ENCODE assay signal across 23 cellular contexts in genomic region chr3:118476885-118477618, GRCh38.
"Had no signal": no experiment of that assay in that cellular context is flagged by ENCODE, and none has a peak within 500 bp of the region (broad histone marks: within the 10 kb centered on the region; RNA-seq: fewer than 3 reads in every experiment).

No MANE protein-coding gene starts in this region.

- H3K4me1 ChIP-seq: esophagus muscularis mucosa, left lung, sigmoid colon, testis, uterus had no signal

- H3K4me1 Mint-ChIP-seq: activated CD4-positive, alpha-beta memory T cell treated with anti-CD3 and anti-CD28 coated beads, Interleukin-2, amount 10 ng/mL, durations not matched to agents 7 days and 5 days; activated CD4-positive, alpha-beta T cell treated with anti-CD3 and anti-CD28 coated beads, Interleukin-2, amount 10 ng/mL, durations not matched to agents 24 days and 14 days; activated naive CD8-positive, alpha-beta T cell treated with anti-CD3 and anti-CD28 coated beads, Interleukin-2, amount 50 U/mL, for 24 hours; naive thymus-derived CD4-positive, alpha-beta T cell; neural crest cell; stimulated activated naive B cell treated with anti-CD40 and anti-IgM and Interleukin-4, amounts not matched to agents 10 μg/mL and 1 μg/mL and 100 μg/mL, for 72 hours had no signal

- ATAC-seq: activated naive CD8-positive, alpha-beta T cell treated with anti-CD3 and anti-CD28 coated beads, Interleukin-2, amount 50 U/mL, for 24 hours; left lung; naive thymus-derived CD4-positive, alpha-beta T cell; stimulated activated naive B cell treated with anti-CD40 and anti-IgM and Interleukin-4, amounts not matched to agents 10 μg/mL and 1 μg/mL and 100 μg/mL, for 72 hours had no signal

- H3K4me2 ChIP-seq: smooth muscle cell had no signal

- H3K4me3 ChIP-seq: coronary artery, esophagus muscularis mucosa, left lung, lung, sigmoid colon, smooth muscle cell, testis, uterus had no signal

- H3K9me3 ChIP-seq: esophagus muscularis mucosa, sigmoid colon, testis, uterus had no signal

- H3K36me3 ChIP-seq: esophagus muscularis mucosa, left lung, sigmoid colon, uterus had no signal

- DNase-seq: activated CD4-positive, alpha-beta memory T cell treated with anti-CD3 and anti-CD28 coated beads, Interleukin-2, amount 10 ng/mL, durations not matched to agents 7 days and 5 days; activated CD4-positive, alpha-beta T cell treated with anti-CD3 and anti-CD28 coated beads, Interleukin-2, amount 10 ng/mL, durations not matched to agents 24 days and 14 days; activated effector memory CD4-positive, alpha-beta T cell treated with anti-CD3 and anti-CD28 coated beads, Interleukin-2, amount 50 U/mL, for 16 hours; activated naive CD4-positive, alpha-beta T cell treated with anti-CD3 and anti-CD28 coated beads, Interleukin-2, amount 50 U/mL, for 16 hours; activated naive CD8-positive, alpha-beta T cell treated with anti-CD3 and anti-CD28 coated beads, Interleukin-2, amount 50 U/mL, for 24 hours; cerebellar nuclear complex; hippocampal formation; kidney glomerular epithelial cell; left lung; naive thymus-derived CD4-positive, alpha-beta T cell; posterior cingulate gyrus; sigmoid colon; stimulated activated CD4-positive, alpha-beta T cell treated with anti-CD3 and anti-CD28 coated beads, Interleukin-15, amount 100 ng/mL, for 24 hours; stimulated activated CD8-positive, alpha-beta memory T cell treated with anti-CD3 and anti-CD28 coated beads, Interleukin-4, amount 100 ng/mL, for 48 hours; stimulated activated naive B cell treated with anti-CD40 and anti-IgM and Interleukin-4, amounts not matched to agents 10 μg/mL and 1 μg/mL and 100 μg/mL, for 72 hours; testis; trophoblast cell; uterus had no signal

- H3K27ac Mint-ChIP-seq: activated CD4-positive, alpha-beta memory T cell treated with anti-CD3 and anti-CD28 coated beads, Interleukin-2, amount 10 ng/mL, durations not matched to agents 7 days and 5 days; activated CD4-positive, alpha-beta T cell treated with anti-CD3 and anti-CD28 coated beads, Interleukin-2, amount 10 ng/mL, durations not matched to agents 24 days and 14 days; activated naive CD8-positive, alpha-beta T cell treated with anti-CD3 and anti-CD28 coated beads, Interleukin-2, amount 50 U/mL, for 24 hours; naive thymus-derived CD4-positive, alpha-beta T cell; stimulated activated naive B cell treated with anti-CD40 and anti-IgM and Interleukin-4, amounts not matched to agents 10 μg/mL and 1 μg/mL and 100 μg/mL, for 72 hours had no signal

- H3K9me3 Mint-ChIP-seq: activated CD4-positive, alpha-beta memory T cell treated with anti-CD3 and anti-CD28 coated beads, Interleukin-2, amount 10 ng/mL, durations not matched to agents 7 days and 5 days; activated CD4-positive, alpha-beta T cell treated with anti-CD3 and anti-CD28 coated beads, Interleukin-2, amount 10 ng/mL, durations not matched to agents 24 days and 14 days; neural crest cell had no signal

- H3K36me3 Mint-ChIP-seq: naive thymus-derived CD4-positive, alpha-beta T cell; stimulated activated naive B cell treated with anti-CD40 and anti-IgM and Interleukin-4, amounts not matched to agents 10 μg/mL and 1 μg/mL and 100 μg/mL, for 72 hours had no signal

- H3K27me3 Mint-ChIP-seq: activated CD4-positive, alpha-beta memory T cell treated with anti-CD3 and anti-CD28 coated beads, Interleukin-2, amount 10 ng/mL, durations not matched to agents 7 days and 5 days; activated CD4-positive, alpha-beta T cell treated with anti-CD3 and anti-CD28 coated beads, Interleukin-2, amount 10 ng/mL, durations not matched to agents 24 days and 14 days; activated naive CD8-positive, alpha-beta T cell treated with anti-CD3 and anti-CD28 coated beads, Interleukin-2, amount 50 U/mL, for 24 hours; naive thymus-derived CD4-positive, alpha-beta T cell; stimulated activated naive B cell treated with anti-CD40 and anti-IgM and Interleukin-4, amounts not matched to agents 10 μg/mL and 1 μg/mL and 100 μg/mL, for 72 hours had no signal

- H3K4me3 Mint-ChIP-seq: activated CD4-positive, alpha-beta memory T cell treated with anti-CD3 and anti-CD28 coated beads, Interleukin-2, amount 10 ng/mL, durations not matched to agents 7 days and 5 days; activated CD4-positive, alpha-beta T cell treated with anti-CD3 and anti-CD28 coated beads, Interleukin-2, amount 10 ng/mL, durations not matched to agents 24 days and 14 days; activated naive CD8-positive, alpha-beta T cell treated with anti-CD3 and anti-CD28 coated beads, Interleukin-2, amount 50 U/mL, for 24 hours; naive thymus-derived CD4-positive, alpha-beta T cell; neural crest cell; stimulated activated naive B cell treated with anti-CD40 and anti-IgM and Interleukin-4, amounts not matched to agents 10 μg/mL and 1 μg/mL and 100 μg/mL, for 72 hours had no signal

- H3K27me3 ChIP-seq: esophagus muscularis mucosa, left lung, sigmoid colon, testis, uterus had no signal

- H3K27ac ChIP-seq: coronary artery, esophagus muscularis mucosa, left lung, sigmoid colon, testis, uterus had no signal
